Comparison of ENCODE assay signal across 2 cellular contexts in the genomic region with DNA sequence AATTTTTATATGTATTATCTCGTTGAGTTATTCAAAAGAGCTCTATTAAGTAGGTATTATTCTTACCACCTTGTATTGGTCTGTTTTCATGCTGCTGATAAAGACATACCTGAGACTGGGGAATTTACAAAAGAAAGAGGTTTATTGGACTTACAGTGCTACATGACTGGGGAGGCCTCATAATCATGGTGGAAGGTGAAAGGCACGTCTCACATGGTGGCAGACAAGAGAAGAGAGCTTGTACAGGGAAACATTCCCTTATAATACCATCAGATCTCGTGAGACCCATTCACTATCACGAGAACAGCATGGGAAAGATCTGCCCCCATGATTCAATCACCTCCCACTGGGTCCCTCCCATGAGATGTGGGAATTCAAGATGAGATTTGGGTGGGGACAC. TPM values are rescaled to one million over a fixed set of nuclear protein-coding genes. Genes with fewer than 3 reads are reported as not detected.
"Had no signal": no experiment of that assay in that cellular context is flagged by ENCODE, and none has a peak within 500 bp of the region (broad histone marks: within the 10 kb centered on the region; RNA-seq: fewer than 3 reads in every experiment).

No MANE protein-coding gene starts in this region.

RNA-seq across cellular contexts. Expression of a gene that starts 44.3 kb away (rescaled TPM):
- total RNA-seq: G401, GM12878 had no signal
